Comparison of ENCODE assay signal across 1 cellular context in genomic region chr2:137969418-137969765, GRCh38.
TF ChIP-seq lines count a peak whose summit lies in the region.

No MANE protein-coding gene starts in this region.

TF ChIP-seq in SK-N-SH treated with all-trans-retinoic acid at 6 μM for 48 hours, 23 proteins besides CTCF, POLR2A, EP300 and RAD21 (continued from another document):
- peak; percentile 72; the same call in 1 of the 2 replicates for TF ChIP-seq POU6F1 (CRISPR knock-in tag; IDR thresholded peaks at IDR 0.05; ENCODE audit: borderline replicate concordance, low read depth)
- TF ChIP-seq ISL1 (CRISPR knock-in tag; IDR thresholded peaks at IDR 0.05): peak; percentile 96
- TF ChIP-seq ZC3H10 (CRISPR knock-in tag; IDR thresholded peaks at IDR 0.05): peak; percentile 87
- TF ChIP-seq OSR1 (CRISPR knock-in tag; IDR thresholded peaks at IDR 0.05): no peak
- peak; percentile 62; the same call in 1 of the 2 replicates for TF ChIP-seq PATZ1 (CRISPR knock-in tag; IDR thresholded peaks at IDR 0.05; ENCODE audit: borderline replicate concordance)
- TF ChIP-seq TOX (CRISPR knock-in tag; IDR thresholded peaks at IDR 0.05; ENCODE audit: borderline replicate concordance): peak; percentile 86
- TF ChIP-seq ZNF565 (CRISPR knock-in tag; conservative IDR thresholded peaks at IDR 0.05; ENCODE audit: low read depth): no peak
- TF ChIP-seq CREB5 (CRISPR knock-in tag; IDR thresholded peaks at IDR 0.05; ENCODE audit: low read depth): peak; percentile 48; the same call in 1 of the 2 replicates
